4 cellular contexts compared by ENCODE assay signal in genomic region chr6:67369679-67370078, GRCh38.
"Had no signal": no experiment of that assay in that cellular context is flagged by ENCODE, and none has a peak within 500 bp of the region (broad histone marks: within the 10 kb centered on the region; RNA-seq: fewer than 3 reads in every experiment).

No MANE protein-coding gene starts in this region.

- H3K4me2 ChIP-seq: GM23338 had no signal

- DNase-seq: H9, HCEC 1CT, IMR-90 had no signal

- ATAC-seq: GM23338 had no signal

- H3K4me3 ChIP-seq: GM23338 had no signal

- H2AFZ ChIP-seq: GM23338 had no signal
